Comparison of ENCODE assay signal across 16 cellular contexts in genomic region chr4:186657766-186658165, GRCh38.
A peak's percentile ranks its signal among the peaks of the same experiment; 100 is the strongest.
DNase-seq lines count a peak whose midpoint lies in the region; ATAC-seq and TF ChIP-seq lines count a peak whose summit lies in the region.
"Had no signal": no experiment of that assay in that cellular context is flagged by ENCODE, and none has a peak within 500 bp of the region (broad histone marks: within the 10 kb centered on the region; RNA-seq: fewer than 3 reads in every experiment).

No MANE protein-coding gene starts in this region.

- TF ChIP-seq EP300 in sigmoid colon (IDR thresholded peaks at IDR 0.05), result no peak

- intact Hi-C loops in sigmoid colon (cut with DNase I), result no loop called here

- H3K36me3 ChIP-seq in SJSA1, result peaks cover 86% of the 10 kb centered on the region
- peaks cover 0 to 21% (median 4%) of the 10 kb centered on the region in 4 donors for H3K36me3 ChIP-seq in sigmoid colon

- no peak for ATAC-seq in stimulated activated naive CD8-positive, alpha-beta T cell treated with anti-CD3 and anti-CD28 coated beads, Interleukin-15, Interleukin-2, amounts not matched to agents 100 U/mL and 50 U/mL, for 24 hours
- no peak for ATAC-seq in HG03139 (IDR thresholded peaks at IDR 0.05; ENCODE audit: unreplicated experiment)
- ATAC-seq: Right ventricle myocardium inferior had no signal

- WGBS in sigmoid colon, 2 donors, result 16 to 68% methylated on average over 4 of the region's 4 CpGs

- H3K4me3 ChIP-seq in SJSA1 (no peak overlapping the region), fibroblast of the aortic adventitia (ENCODE audit: low read depth, low read length) (no peak overlapping the region), sigmoid colon (no peak overlapping the region)

- no peak for TF ChIP-seq CTCF in fibroblast of the aortic adventitia (IDR thresholded peaks at IDR 0.05; ENCODE audit: insufficient read depth, low read length)
- no peak for TF ChIP-seq CTCF in sigmoid colon (IDR thresholded peaks at IDR 0.05)

- H3K27me3 ChIP-seq in SJSA1 (replicated peaks), result no peaks in the 10 kb centered on the region; the same call in 1 of the 2 replicates
- H3K27me3 ChIP-seq in sigmoid colon, result no peaks in the 10 kb centered on the region

- peak; percentile 58 for DNase-seq in NCI-H2107 treated with DMSO at 0.1 percent for 48 hours (lab: John Stamatoyannopoulos, UW; ENCODE audit: unreplicated experiment)
- no peak for DNase-seq in NCI-H2107 (lab: John Stamatoyannopoulos, UW)
- DNase-seq in SJSA1 (ENCODE audit: low read depth in 1 of 2, low spot score in 2 of 2), result peak; percentile 46 to 54
- peak; percentile 6 for DNase-seq in fibroblast of the aortic adventitia (ENCODE audit: low read depth)
- DNase-seq in putamen (ENCODE audit: low spot score), result peak; percentile 23
- DNase-seq in stimulated activated naive CD8-positive, alpha-beta T cell treated with anti-CD3 and anti-CD28 coated beads, Interleukin-15, Interleukin-2, amounts not matched to agents 100 U/mL and 50 U/mL, for 24 hours, result no peak
- DNase-seq in sigmoid colon, result no peak
- DNase-seq: 8988T; activated CD8-positive, alpha-beta memory T cell treated with anti-CD3 and anti-CD28 coated beads for 24 hours; activated effector memory CD4-positive, alpha-beta T cell treated with anti-CD3 and anti-CD28 coated beads, Interleukin-2, amount 50 U/mL, for 16 hours; CD8-positive, alpha-beta memory T cell; central memory CD4-positive, alpha-beta T cell; NCI-H1092; NCI-H526 treated with DMSO at 0.1 percent for 48 hours had no signal

- H3K4me1 ChIP-seq in SJSA1 (replicated peaks) (peaks cover 25% of the 10 kb centered on the region), sigmoid colon (peaks cover 0 to 16% (median 7%) of the 10 kb centered on the region in 4 donors)

- no peak overlapping the region for H3K27ac ChIP-seq in SJSA1
- H3K27ac ChIP-seq in sigmoid colon, result no peak overlapping the region

- H3K9me3 ChIP-seq in SJSA1 (replicated peaks) (no peaks in the 10 kb centered on the region), sigmoid colon (no peaks in the 10 kb centered on the region)

- TF ChIP-seq POLR2A in sigmoid colon (IDR thresholded peaks at IDR 0.05), result no peak

Comparison
In these comparisons a context has a peak if more than half of its experiments do, and no peak if none do; other contexts are left out.
1. DNase-seq: peak in NCI-H2107 treated with DMSO at 0.1 percent for 48 hours (single experiment), SJSA1 (2 of 2), fibroblast of the aortic adventitia (single experiment) and putamen (single experiment); none in NCI-H2107 (single experiment), stimulated activated naive CD8-positive, alpha-beta T cell treated with anti-CD3 and anti-CD28 coated beads, Interleukin-15, Interleukin-2, amounts not matched to agents 100 U/mL and 50 U/mL, for 24 hours (single experiment) and sigmoid colon (single experiment).